Comparison of ENCODE assay signal across 31 cellular contexts in the genomic region with DNA sequence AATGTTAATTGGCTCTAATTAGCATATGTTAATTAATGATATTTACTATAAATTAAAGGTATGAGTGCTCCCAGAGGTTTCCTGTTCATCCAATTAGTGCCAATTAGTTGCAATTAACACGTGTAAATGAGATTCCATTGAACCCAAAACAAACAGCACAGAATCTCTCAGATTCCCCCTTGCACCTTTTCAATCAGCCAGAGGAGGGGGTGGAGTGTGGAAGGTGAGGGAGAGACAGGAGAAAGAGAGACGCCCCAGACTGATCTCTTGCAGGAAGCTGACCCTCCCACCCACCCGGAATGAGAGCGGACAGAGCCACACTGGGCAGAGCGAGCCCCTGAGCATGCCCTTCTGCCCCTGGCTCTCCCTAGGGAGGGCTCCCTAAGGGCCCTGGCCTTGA. TPM values are rescaled to one million over a fixed set of nuclear protein-coding genes. Genes with fewer than 3 reads are reported as not detected.
"Had no signal": no experiment of that assay in that cellular context is flagged by ENCODE, and none has a peak within 500 bp of the region (broad histone marks: within the 10 kb centered on the region; RNA-seq: fewer than 3 reads in every experiment).

No MANE protein-coding gene starts in this region.

- H3K9me3 ChIP-seq: stomach, suprapubic skin, testis, thoracic aorta, thyroid gland, tibial artery, tibial nerve, transverse colon, upper lobe of left lung, upper lobe of right lung, uterus, vagina had no signal

- H3K4me3 Mint-ChIP-seq: stimulated activated effector memory CD8-positive, alpha-beta T cell treated with anti-CD3 and anti-CD28 coated beads, Interleukin-12 subunit alpha, Interleukin-12 subunit beta, amount 100 ng/mL, for 72 hours; stimulated activated memory B cell treated with anti-CD40 and anti-IgM and Interleukin-4, amounts not matched to agents 10 μg/mL and 1 μg/mL and 100 μg/mL, for 72 hours; stimulated activated naive B cell treated with anti-CD40 and anti-IgM and Interleukin-4, amounts not matched to agents 10 μg/mL and 1 μg/mL and 100 μg/mL, for 72 hours; stimulated activated naive CD8-positive, alpha-beta T cell treated with anti-CD3 and anti-CD28 coated beads, Interleukin-15, amount 100 ng/mL, for 72 hours; stimulated activated naive CD8-positive, alpha-beta T cell treated with anti-CD3 and anti-CD28 coated beads, Interleukin-15, Interleukin-2, amounts not matched to agents 100 ng/mL and 50 ng/mL, for 24 hours; type B pancreatic cell had no signal

- H3K27ac ChIP-seq: stomach, suprapubic skin, testis, thoracic aorta, thyroid gland, tibial artery, tibial nerve, transverse colon, upper lobe of left lung, upper lobe of right lung, uterus, vagina had no signal

- H3K27me3 ChIP-seq: testis, upper lobe of left lung, uterus, vagina had no signal

- DNase-seq: stimulated activated CD4-positive, alpha-beta T cell treated with anti-CD3 and anti-CD28 coated beads, Interleukin-2, amount 100 ng/mL, for 48 hours; stimulated activated CD4-positive, alpha-beta T cell treated with anti-CD3 and anti-CD28 coated beads, Interleukin-4, amount 100 ng/mL, for 1 hour; stimulated activated CD4-positive, alpha-beta T cell treated with anti-CD3 and anti-CD28 coated beads, Interleukin-4, amount 100 ng/mL, for 24 hours; stimulated activated CD4-positive, alpha-beta T cell treated with anti-CD3 and anti-CD28 coated beads, Interleukin-4, amount 100 ng/mL, for 4 hours; stimulated activated CD8-positive, alpha-beta memory T cell treated with anti-CD3 and anti-CD28 coated beads, Interleukin-4, amount 100 ng/mL, for 48 hours; stimulated activated naive B cell treated with anti-CD40 and anti-IgM and Interleukin-4, amounts not matched to agents 10 μg/mL and 1 μg/mL and 100 μg/mL, for 72 hours; stimulated activated naive CD4-positive, alpha-beta T cell; stimulated activated naive CD4-positive, alpha-beta T cell treated with Interleukin-2 at 50 U/mL for 16 hours; stimulated activated naive CD8-positive, alpha-beta T cell treated with anti-CD3 and anti-CD28 coated beads, Interleukin-15, amount 100 ng/mL, for 72 hours; stimulated activated naive CD8-positive, alpha-beta T cell treated with anti-CD3 and anti-CD28 coated beads, Interleukin-15, Interleukin-2, amounts not matched to agents 100 U/mL and 50 U/mL, for 24 hours; stomach; substantia nigra; testis; thyroid gland; tibial artery; transverse colon; trophoblast cell; upper lobe of left lung; upper lobe of right lung; uterus had no signal

- ATAC-seq: stimulated activated effector memory CD8-positive, alpha-beta T cell treated with anti-CD3 and anti-CD28 coated beads, Interleukin-12 subunit alpha, Interleukin-12 subunit beta, amount 100 ng/mL, for 72 hours; stimulated activated memory B cell treated with anti-CD40 and anti-IgM and Interleukin-4, amounts not matched to agents 10 μg/mL and 1 μg/mL and 100 μg/mL, for 72 hours; stimulated activated naive B cell treated with anti-CD40 and anti-IgM and Interleukin-4, amounts not matched to agents 10 μg/mL and 1 μg/mL and 100 μg/mL, for 72 hours; stimulated activated naive CD8-positive, alpha-beta T cell treated with anti-CD3 and anti-CD28 coated beads, Interleukin-15, amount 100 ng/mL, for 72 hours; stimulated activated naive CD8-positive, alpha-beta T cell treated with anti-CD3 and anti-CD28 coated beads, Interleukin-15, Interleukin-2, amounts not matched to agents 100 U/mL and 50 U/mL, for 24 hours; upper lobe of right lung had no signal

- H3K4me3 ChIP-seq: stomach, suprapubic skin, testis, thoracic aorta, thyroid gland, tibial artery, tibial nerve, transverse colon, upper lobe of left lung, upper lobe of right lung, uterus, vagina had no signal

- H3K4me1 Mint-ChIP-seq: stimulated activated memory B cell treated with anti-CD40 and anti-IgM and Interleukin-4, amounts not matched to agents 10 μg/mL and 1 μg/mL and 100 μg/mL, for 72 hours; stimulated activated naive B cell treated with anti-CD40 and anti-IgM and Interleukin-4, amounts not matched to agents 10 μg/mL and 1 μg/mL and 100 μg/mL, for 72 hours had no signal

- H3K36me3 ChIP-seq: stomach, suprapubic skin, thoracic aorta, thyroid gland, tibial artery, tibial nerve, transverse colon, upper lobe of left lung, upper lobe of right lung, uterus, vagina had no signal

- H3K9me3 Mint-ChIP-seq: stimulated activated effector memory CD8-positive, alpha-beta T cell treated with anti-CD3 and anti-CD28 coated beads, Interleukin-12 subunit alpha, Interleukin-12 subunit beta, amount 100 ng/mL, for 72 hours; stimulated activated memory B cell treated with anti-CD40 and anti-IgM and Interleukin-4, amounts not matched to agents 10 μg/mL and 1 μg/mL and 100 μg/mL, for 72 hours; stimulated activated naive CD8-positive, alpha-beta T cell treated with anti-CD3 and anti-CD28 coated beads, Interleukin-15, amount 100 ng/mL, for 72 hours; stimulated activated naive CD8-positive, alpha-beta T cell treated with anti-CD3 and anti-CD28 coated beads, Interleukin-15, Interleukin-2, amounts not matched to agents 100 ng/mL and 50 ng/mL, for 24 hours; type B pancreatic cell had no signal

- H3K4me1 ChIP-seq: stomach, suprapubic skin, testis, thyroid gland, tibial artery, tibial nerve, transverse colon, upper lobe of left lung, upper lobe of right lung, uterus, vagina had no signal

- H3K27ac Mint-ChIP-seq: stimulated activated effector memory CD8-positive, alpha-beta T cell treated with anti-CD3 and anti-CD28 coated beads, Interleukin-12 subunit alpha, Interleukin-12 subunit beta, amount 100 ng/mL, for 72 hours; stimulated activated memory B cell treated with anti-CD40 and anti-IgM and Interleukin-4, amounts not matched to agents 10 μg/mL and 1 μg/mL and 100 μg/mL, for 72 hours; stimulated activated naive B cell treated with anti-CD40 and anti-IgM and Interleukin-4, amounts not matched to agents 10 μg/mL and 1 μg/mL and 100 μg/mL, for 72 hours; stimulated activated naive CD8-positive, alpha-beta T cell treated with anti-CD3 and anti-CD28 coated beads, Interleukin-15, amount 100 ng/mL, for 72 hours; stimulated activated naive CD8-positive, alpha-beta T cell treated with anti-CD3 and anti-CD28 coated beads, Interleukin-15, Interleukin-2, amounts not matched to agents 100 ng/mL and 50 ng/mL, for 24 hours; type B pancreatic cell had no signal

- H3K36me3 Mint-ChIP-seq: stimulated activated effector memory CD8-positive, alpha-beta T cell treated with anti-CD3 and anti-CD28 coated beads, Interleukin-12 subunit alpha, Interleukin-12 subunit beta, amount 100 ng/mL, for 72 hours; stimulated activated memory B cell treated with anti-CD40 and anti-IgM and Interleukin-4, amounts not matched to agents 10 μg/mL and 1 μg/mL and 100 μg/mL, for 72 hours; stimulated activated naive B cell treated with anti-CD40 and anti-IgM and Interleukin-4, amounts not matched to agents 10 μg/mL and 1 μg/mL and 100 μg/mL, for 72 hours; type B pancreatic cell had no signal

RNA-seq across cellular contexts. Expression of a gene that starts 24.1 kb away (rescaled TPM):
- total RNA-seq: stomach, subcutaneous adipose tissue, suprapubic skin, thoracic aorta, thyroid gland, tibial nerve, transverse colon, upper lobe of left lung, upper lobe of right lung, ureter, vagina had no signal
- polyA plus RNA-seq: stomach, urinary bladder had no signal
